In the genomic region with DNA sequence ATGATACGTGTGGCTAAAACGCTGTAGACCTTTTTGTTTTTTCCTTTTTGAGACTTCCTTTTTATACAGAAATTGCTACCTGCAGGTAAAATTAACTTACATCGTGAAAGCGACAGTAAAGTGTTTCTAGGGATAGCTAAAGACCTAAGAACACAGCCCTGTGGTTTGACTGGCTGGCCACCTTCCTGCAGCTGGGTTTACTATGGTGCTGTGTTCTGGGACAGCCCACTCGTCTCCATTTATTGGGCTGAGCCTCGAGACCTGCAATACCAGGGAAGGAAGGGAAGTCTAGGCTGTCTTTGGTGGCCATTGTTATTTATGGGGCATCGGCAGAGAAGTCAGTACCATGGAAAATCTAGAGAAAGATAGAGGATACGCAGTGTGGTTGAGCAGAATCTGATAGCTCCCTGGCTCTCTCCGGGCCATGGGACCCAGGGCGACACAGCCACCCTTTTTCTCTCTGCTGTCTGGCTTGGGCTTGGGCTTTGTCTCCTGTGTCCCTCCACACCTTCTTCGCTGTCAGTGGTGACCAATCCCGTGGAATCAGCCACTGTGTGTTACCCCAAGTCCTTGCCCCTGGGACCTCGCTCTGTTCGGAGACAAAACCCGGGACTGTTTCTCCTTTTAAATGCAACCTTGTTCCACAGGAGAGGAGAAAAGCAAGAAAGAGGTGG, we compare ENCODE assay signal across 11 cellular contexts. TPM values are rescaled to one million over a fixed set of nuclear protein-coding genes. Genes with fewer than 3 reads are reported as not detected.
DNase-seq lines count a peak whose midpoint lies in the region; ATAC-seq, FAIRE-seq and TF ChIP-seq lines count a peak whose summit lies in the region.
"Had no signal": no experiment of that assay in that cellular context is flagged by ENCODE, and none has a peak within 500 bp of the region (broad histone marks: within the 10 kb centered on the region; RNA-seq: fewer than 3 reads in every experiment).

No MANE protein-coding gene starts in this region.

- H3K27ac ChIP-seq in CD4-positive, alpha-beta T cell (ENCODE audit: low read depth, low read length): no peak overlapping the region
- H3K27ac ChIP-seq in heart right ventricle: peak overlapping the region in 9 of 10 donors; percentile 36 to 95 (median 85)
- H3K27ac ChIP-seq in prostate gland: peak overlapping the region; percentile 16 to 87
- H3K27ac ChIP-seq in effector memory CD4-positive, alpha-beta T cell (ENCODE audit: insufficient read depth, low read length, poor library complexity, severe bottlenecking): no peak overlapping the region

- H3K27ac Mint-ChIP-seq in CD4-positive, alpha-beta T cell: peak overlapping the region; percentile 62
- H3K27ac Mint-ChIP-seq in T-helper 17 cell: peak overlapping the region; percentile 90

- POLR2A ChIA-PET in CD4-positive, alpha-beta T cell (lab: Charles Lee): no interaction called here

- H3K4me3 ChIP-seq in heart right ventricle: no peak overlapping the region
- H3K4me3 ChIP-seq in prostate gland: no peak overlapping the region
- no peak overlapping the region for H3K4me3 ChIP-seq in effector memory CD4-positive, alpha-beta T cell (ENCODE audit: insufficient read depth, low read depth, low read length, poor library complexity, severe bottlenecking)

- DNase-seq in CD4-positive, alpha-beta T cell: no peak
- DNase-seq in T-helper 17 cell: no peak
- no peak for DNase-seq in heart right ventricle
- no peak for DNase-seq in prostate gland (ENCODE audit: low spot score)
- no peak for DNase-seq in CD1c-positive myeloid dendritic cell (ENCODE audit: extremely low spot score)
- DNase-seq in effector memory CD4-positive, alpha-beta T cell: no peak
- no peak for DNase-seq in RCC 7860 (ENCODE audit: low spot score)
- DNase-seq in sciatic nerve (ENCODE audit: low spot score): no peak
- DNase-seq: activated T-cell treated with anti-CD3 and anti-CD28 coated beads for 4 hours, NCI-H345, nucleus accumbens had no signal

- H3K4me1 ChIP-seq in heart right ventricle: peaks cover 51 to 97% (median 93%) of the 10 kb centered on the region in 9 donors
- peaks cover 29% of the 10 kb centered on the region for H3K4me1 ChIP-seq in prostate gland (replicated peaks)
- peaks cover 66% of the 10 kb centered on the region for H3K4me1 ChIP-seq in effector memory CD4-positive, alpha-beta T cell (ENCODE audit: control insufficient read depth, insufficient read depth, low read length, poor library complexity, severe bottlenecking)

- H3K9me3 Mint-ChIP-seq in CD4-positive, alpha-beta T cell: no peaks in the 10 kb centered on the region

- H3K27me3 ChIP-seq in CD4-positive, alpha-beta T cell (ENCODE audit: control insufficient read depth, insufficient read depth, low read length): no peaks in the 10 kb centered on the region
- H3K27me3 ChIP-seq in heart right ventricle (no peaks in the 10 kb centered on the region), prostate gland (replicated peaks; ENCODE audit: insufficient read depth) (no peaks in the 10 kb centered on the region)
- no peaks in the 10 kb centered on the region for H3K27me3 ChIP-seq in effector memory CD4-positive, alpha-beta T cell (replicated peaks; ENCODE audit: control insufficient read depth, insufficient read depth, low read length, poor library complexity, severe bottlenecking)

- H3K9me3 ChIP-seq in CD4-positive, alpha-beta T cell (ENCODE audit: control insufficient read depth, low read length): no peaks in the 10 kb centered on the region
- H3K9me3 ChIP-seq in T-helper 17 cell (ENCODE audit: control insufficient read depth, low read length, poor library complexity, severe bottlenecking): no peaks in the 10 kb centered on the region
- H3K9me3 ChIP-seq in heart right ventricle: no peaks in the 10 kb centered on the region
- no peaks in the 10 kb centered on the region for H3K9me3 ChIP-seq in prostate gland
- H3K9me3 ChIP-seq in effector memory CD4-positive, alpha-beta T cell (ENCODE audit: control insufficient read depth, low read length): no peaks in the 10 kb centered on the region

- H3K27me3 Mint-ChIP-seq in CD4-positive, alpha-beta T cell: no peaks in the 10 kb centered on the region
- H3K27me3 Mint-ChIP-seq in T-helper 17 cell: no peaks in the 10 kb centered on the region

- peak overlapping the region; percentile 56 for H3K4me3 Mint-ChIP-seq in CD4-positive, alpha-beta T cell
- peak overlapping the region; percentile 19 for H3K4me3 Mint-ChIP-seq in T-helper 17 cell

- ATAC-seq in CD4-positive, alpha-beta T cell (ENCODE audit: poor library complexity): no peak
- ATAC-seq in T-helper 17 cell: no peak
- ATAC-seq in heart right ventricle: no peak
- no peak for ATAC-seq in sciatic nerve

- CTCF ChIA-PET in CD4-positive, alpha-beta T cell (lab: Charles Lee): interaction anchor here (0.7 kb wide), 1 partner anchor 42 kb away, joined by 3 read pairs; no protein-coding TSS in a partner anchor

- H3K36me3 Mint-ChIP-seq in CD4-positive, alpha-beta T cell (ENCODE audit: low read depth): peaks cover 11% of the 10 kb centered on the region
- H3K36me3 Mint-ChIP-seq in T-helper 17 cell (ENCODE audit: low read depth): peaks cover 3% of the 10 kb centered on the region

- H3K36me3 ChIP-seq in heart right ventricle (peaks cover 0 to 32% (median 0%) of the 10 kb centered on the region in 9 donors), prostate gland (no peaks in the 10 kb centered on the region)
- no peaks in the 10 kb centered on the region for H3K36me3 ChIP-seq in effector memory CD4-positive, alpha-beta T cell (ENCODE audit: control insufficient read depth, insufficient read depth, low read length)

- TF ChIP-seq POLR2A in prostate gland (IDR thresholded peaks at IDR 0.05): no peak

- no peak for FAIRE-seq in RCC 7860 (lab: Jason Lieb, UNC)

- intact Hi-C loops in CD4-positive, alpha-beta T cell (cut with DNase I, micrococcal nuclease): loop anchor here in 1 of 2 experiments (5.0 kb wide), 1 partner anchor 39 kb away; no protein-coding TSS in a partner anchor
- intact Hi-C loops in heart right ventricle (cut with DNase I) (no loop called here), prostate gland (cut with DNase I) (no loop called here), sciatic nerve (cut with DNase I) (no loop called here)

- peaks cover 83% of the 10 kb centered on the region for H3K4me1 Mint-ChIP-seq in CD4-positive, alpha-beta T cell (ENCODE audit: low read depth)
- H3K4me1 Mint-ChIP-seq in T-helper 17 cell: peaks cover 70% of the 10 kb centered on the region

- 73 to 78% methylated on average over 15 of the region's 15 CpGs for WGBS in heart right ventricle, 2 donors
- 70% methylated on average over 15 of the region's 15 CpGs for WGBS in prostate gland

- no peak for TF ChIP-seq CTCF in CD4-positive, alpha-beta T cell (IDR thresholded peaks at IDR 0.05)
- no peak for TF ChIP-seq CTCF in heart right ventricle (IDR thresholded peaks at IDR 0.05)
- no peak for TF ChIP-seq CTCF in prostate gland (IDR thresholded peaks at IDR 0.05)

RNA-seq across cellular contexts. Expression of gene ACTN4, which starts 30.9 kb away (rescaled TPM):
- total RNA-seq in CD4-positive, alpha-beta T cell: 10 to 100 TPM; 70.3 to 84.0 TPM
- total RNA-seq in T-helper 17 cell (100 to 1,000 TPM; 201 to 205 TPM), heart right ventricle (100 to 1,000 TPM; 129 to 291 (median 149) TPM), prostate gland (100 to 1,000 TPM; 312 to 330 TPM), sciatic nerve (597 TPM)
- polyA plus RNA-seq in heart right ventricle: 100 to 1,000 TPM in 1 of 2 donors, 10 to 100 TPM in 1; 92.4 to 189 TPM

RNA-seq across cellular contexts. Expression of gene EIF3K, which starts 59.4 kb away (rescaled TPM):
- total RNA-seq in CD4-positive, alpha-beta T cell: 100 to 1,000 TPM; 309 to 322 TPM
- 100 to 1,000 TPM; 282 to 320 TPM for total RNA-seq in T-helper 17 cell
- 100 to 1,000 TPM; 505 to 677 (median 631) TPM for total RNA-seq in heart right ventricle
- polyA plus RNA-seq in heart right ventricle: 100 to 1,000 TPM; 572 to 845 TPM
- total RNA-seq in prostate gland: 100 to 1,000 TPM; 368 to 618 TPM
- 168 TPM for total RNA-seq in sciatic nerve

Comparison
In these comparisons a context has a peak if more than half of its experiments do, and no peak if none do; other contexts are left out.
1. H3K27ac ChIP-seq: peak in heart right ventricle (9 of 10) and prostate gland (2 of 2); none in CD4-positive, alpha-beta T cell (single experiment) and effector memory CD4-positive, alpha-beta T cell (single experiment).